ENCODE assay signal across 1 cellular context in the genomic region with DNA sequence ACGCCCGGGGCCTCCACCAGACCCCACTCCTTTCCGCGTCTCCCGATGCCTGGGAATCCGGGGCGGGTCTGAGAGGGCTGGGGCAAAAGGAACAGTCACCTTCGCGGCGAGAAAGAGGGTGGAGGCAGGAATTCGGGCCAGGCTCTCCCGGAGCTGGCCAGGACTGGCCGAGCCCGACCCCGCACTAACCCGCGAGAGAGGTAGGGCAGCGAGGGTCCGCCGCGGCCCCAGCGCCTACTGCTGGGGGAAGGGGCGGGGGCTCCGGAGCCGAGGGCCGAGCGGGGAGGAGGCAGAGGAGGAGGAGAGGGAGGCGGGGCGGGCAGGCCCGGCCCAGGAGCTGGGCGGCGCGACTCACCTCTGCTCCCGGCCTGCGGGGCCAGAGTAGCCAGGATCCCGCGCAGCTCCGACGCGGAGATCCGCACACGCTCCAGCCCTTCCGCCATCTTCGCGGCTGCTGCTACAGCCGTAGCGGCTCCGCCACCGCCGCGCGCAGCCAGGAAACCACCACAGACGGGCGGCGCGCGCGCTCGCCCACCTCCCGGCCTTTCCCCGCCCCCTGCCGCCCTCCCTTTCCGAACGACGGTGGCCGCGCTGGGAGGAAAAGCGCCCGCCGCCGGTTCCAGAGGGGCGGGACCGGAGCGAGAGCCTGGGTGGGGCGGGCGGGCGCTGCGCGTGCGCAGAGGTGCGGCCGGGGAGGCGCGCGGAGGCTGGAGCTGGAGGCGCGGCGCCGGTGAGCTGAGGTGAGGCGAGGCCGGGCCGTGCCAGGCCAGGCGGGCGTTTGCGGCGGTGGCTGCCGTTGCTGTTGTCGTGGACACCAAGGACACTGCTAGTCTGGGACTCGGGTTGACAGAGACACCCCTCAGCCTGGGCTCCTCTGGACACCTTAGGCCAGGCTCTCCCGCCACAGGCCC.
TF ChIP-seq lines count a peak whose summit lies in the region.

A gene (minus strand): TSS at position 508 of the 911 bp plus-strand sequence. CDS start 65 bp downstream, at position 443.
A gene with protein sequence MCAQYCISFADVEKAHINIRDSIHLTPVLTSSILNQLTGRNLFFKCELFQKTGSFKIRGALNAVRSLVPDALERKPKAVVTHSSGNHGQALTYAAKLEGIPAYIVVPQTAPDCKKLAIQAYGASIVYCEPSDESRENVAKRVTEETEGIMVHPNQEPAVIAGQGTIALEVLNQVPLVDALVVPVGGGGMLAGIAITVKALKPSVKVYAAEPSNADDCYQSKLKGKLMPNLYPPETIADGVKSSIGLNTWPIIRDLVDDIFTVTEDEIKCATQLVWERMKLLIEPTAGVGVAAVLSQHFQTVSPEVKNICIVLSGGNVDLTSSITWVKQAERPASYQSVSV (plus strand): TSS at position 673 of the 911 bp plus-strand sequence. CDS start 11,611 bp downstream, outside the sequence.

TF ChIP-seq in HepG2, 621 proteins besides CTCF, POLR2A, EP300 and RAD21 (continued from another document and continues in another):
- TF ChIP-seq, protein P1, sequence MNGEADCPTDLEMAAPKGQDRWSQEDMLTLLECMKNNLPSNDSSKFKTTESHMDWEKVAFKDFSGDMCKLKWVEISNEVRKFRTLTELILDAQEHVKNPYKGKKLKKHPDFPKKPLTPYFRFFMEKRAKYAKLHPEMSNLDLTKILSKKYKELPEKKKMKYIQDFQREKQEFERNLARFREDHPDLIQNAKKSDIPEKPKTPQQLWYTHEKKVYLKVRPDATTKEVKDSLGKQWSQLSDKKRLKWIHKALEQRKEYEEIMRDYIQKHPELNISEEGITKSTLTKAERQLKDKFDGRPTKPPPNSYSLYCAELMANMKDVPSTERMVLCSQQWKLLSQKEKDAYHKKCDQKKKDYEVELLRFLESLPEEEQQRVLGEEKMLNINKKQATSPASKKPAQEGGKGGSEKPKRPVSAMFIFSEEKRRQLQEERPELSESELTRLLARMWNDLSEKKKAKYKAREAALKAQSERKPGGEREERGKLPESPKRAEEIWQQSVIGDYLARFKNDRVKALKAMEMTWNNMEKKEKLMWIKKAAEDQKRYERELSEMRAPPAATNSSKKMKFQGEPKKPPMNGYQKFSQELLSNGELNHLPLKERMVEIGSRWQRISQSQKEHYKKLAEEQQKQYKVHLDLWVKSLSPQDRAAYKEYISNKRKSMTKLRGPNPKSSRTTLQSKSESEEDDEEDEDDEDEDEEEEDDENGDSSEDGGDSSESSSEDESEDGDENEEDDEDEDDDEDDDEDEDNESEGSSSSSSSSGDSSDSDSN (CRISPR knock-in tag; IDR thresholded peaks at IDR 0.05) = peak; percentile 88
- TF ChIP-seq SNRNP70 (IDR thresholded peaks at IDR 0.05; ENCODE audit: low read depth, low read length) (no peak), ZFP62 (CRISPR knock-in tag; IDR thresholded peaks at IDR 0.05) (no peak), NCOA5 (CRISPR knock-in tag; IDR thresholded peaks at IDR 0.05) (no peak), CEBPG (CRISPR knock-in tag; IDR thresholded peaks at IDR 0.05) (no peak), ZNF335 (CRISPR knock-in tag; IDR thresholded peaks at IDR 0.05) (no peak), ZNF737 (CRISPR knock-in tag; IDR thresholded peaks at IDR 0.05; ENCODE audit: borderline replicate concordance) (no peak), PAWR (CRISPR knock-in tag; IDR thresholded peaks at IDR 0.05; ENCODE audit: borderline replicate concordance) (no peak), RBFOX2 (IDR thresholded peaks at IDR 0.05; ENCODE audit: low read depth, low read length) (peak; percentile 87), ZNF720 (CRISPR knock-in tag; IDR thresholded peaks at IDR 0.05) (no peak; the same call in 1 of the 2 replicates), ZNF598 (CRISPR knock-in tag; IDR thresholded peaks at IDR 0.05; ENCODE audit: borderline replicate concordance) (no peak; the same call in 1 of the 2 replicates), FOXC1 (CRISPR knock-in tag; IDR thresholded peaks at IDR 0.05; ENCODE audit: borderline replicate concordance) (peak; percentile 37; the same call in 1 of the 2 replicates), TBL1XR1 (IDR thresholded peaks at IDR 0.05; ENCODE audit: borderline replicate concordance, low read length, partially characterized antibody) (no peak), TEAD3 (CRISPR knock-in tag; optimal IDR thresholded peaks at IDR 0.05; ENCODE audit: borderline replicate concordance) (peak; percentile 14), U2AF2 (IDR thresholded peaks at IDR 0.05; ENCODE audit: low read depth, low read length) (no peak), MLLT10 (CRISPR knock-in tag; IDR thresholded peaks at IDR 0.05) (no peak), ARHGAP35 (CRISPR knock-in tag; IDR thresholded peaks at IDR 0.05; ENCODE audit: borderline replicate concordance) (0 out of 2 replicates have a peak, but pooled peaks have one; percentile 29), MED8 (CRISPR knock-in tag; IDR thresholded peaks at IDR 0.05; ENCODE audit: insufficient replicate concordance) (no peak), ZBTB1 (CRISPR knock-in tag; IDR thresholded peaks at IDR 0.05; ENCODE audit: borderline replicate concordance) (no peak), YY1 (IDR thresholded peaks at IDR 0.05; ENCODE audit: insufficient read depth, insufficient replicate concordance, low read depth, low read length) (peak; percentile 88), MAFK (conservative IDR thresholded peaks at IDR 0.05 in 1 of 2, IDR thresholded peaks at IDR 0.05 in 1 of 2; ENCODE audit: low read length in 2 of 2) (no peak), KMT2B (CRISPR knock-in tag; IDR thresholded peaks at IDR 0.05) (peak; percentile 21; the same call in 1 of the 2 replicates), NPAS2 (CRISPR knock-in tag; IDR thresholded peaks at IDR 0.05; ENCODE audit: borderline replicate concordance) (no peak), ZFY (CRISPR knock-in tag; IDR thresholded peaks at IDR 0.05) (peak; percentile 95), ZNF766 (CRISPR knock-in tag; IDR thresholded peaks at IDR 0.05; ENCODE audit: borderline replicate concordance) (no peak), ZNF557 (CRISPR knock-in tag; IDR thresholded peaks at IDR 0.05) (peak; percentile 43; the same call in 1 of the 2 replicates), ZNF264 (CRISPR knock-in tag; IDR thresholded peaks at IDR 0.05) (no peak), HDAC1 (CRISPR knock-in tag; IDR thresholded peaks at IDR 0.05) (peak; percentile 45; the same call in 1 of the 2 replicates), ZNF570 (CRISPR knock-in tag; IDR thresholded peaks at IDR 0.05; ENCODE audit: borderline replicate concordance) (no peak), MAZ (IDR thresholded peaks at IDR 0.05; ENCODE audit: borderline replicate concordance, low read depth, low read length) (peak; percentile 33), MAZ (CRISPR knock-in tag; IDR thresholded peaks at IDR 0.05; ENCODE audit: low read depth) (peak; percentile 95), ZNF24 (IDR thresholded peaks at IDR 0.05) (no peak)
- TF ChIP-seq, protein P2, sequence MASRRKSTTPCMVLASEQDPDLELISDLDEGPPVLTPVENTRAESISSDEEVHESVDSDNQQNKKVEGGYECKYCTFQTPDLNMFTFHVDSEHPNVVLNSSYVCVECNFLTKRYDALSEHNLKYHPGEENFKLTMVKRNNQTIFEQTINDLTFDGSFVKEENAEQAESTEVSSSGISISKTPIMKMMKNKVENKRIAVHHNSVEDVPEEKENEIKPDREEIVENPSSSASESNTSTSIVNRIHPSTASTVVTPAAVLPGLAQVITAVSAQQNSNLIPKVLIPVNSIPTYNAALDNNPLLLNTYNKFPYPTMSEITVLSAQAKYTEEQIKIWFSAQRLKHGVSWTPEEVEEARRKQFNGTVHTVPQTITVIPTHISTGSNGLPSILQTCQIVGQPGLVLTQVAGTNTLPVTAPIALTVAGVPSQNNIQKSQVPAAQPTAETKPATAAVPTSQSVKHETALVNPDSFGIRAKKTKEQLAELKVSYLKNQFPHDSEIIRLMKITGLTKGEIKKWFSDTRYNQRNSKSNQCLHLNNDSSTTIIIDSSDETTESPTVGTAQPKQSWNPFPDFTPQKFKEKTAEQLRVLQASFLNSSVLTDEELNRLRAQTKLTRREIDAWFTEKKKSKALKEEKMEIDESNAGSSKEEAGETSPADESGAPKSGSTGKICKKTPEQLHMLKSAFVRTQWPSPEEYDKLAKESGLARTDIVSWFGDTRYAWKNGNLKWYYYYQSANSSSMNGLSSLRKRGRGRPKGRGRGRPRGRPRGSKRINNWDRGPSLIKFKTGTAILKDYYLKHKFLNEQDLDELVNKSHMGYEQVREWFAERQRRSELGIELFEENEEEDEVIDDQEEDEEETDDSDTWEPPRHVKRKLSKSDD (CRISPR knock-in tag; IDR thresholded peaks at IDR 0.05; ENCODE audit: low read depth) = no peak
- TF ChIP-seq, protein P3, sequence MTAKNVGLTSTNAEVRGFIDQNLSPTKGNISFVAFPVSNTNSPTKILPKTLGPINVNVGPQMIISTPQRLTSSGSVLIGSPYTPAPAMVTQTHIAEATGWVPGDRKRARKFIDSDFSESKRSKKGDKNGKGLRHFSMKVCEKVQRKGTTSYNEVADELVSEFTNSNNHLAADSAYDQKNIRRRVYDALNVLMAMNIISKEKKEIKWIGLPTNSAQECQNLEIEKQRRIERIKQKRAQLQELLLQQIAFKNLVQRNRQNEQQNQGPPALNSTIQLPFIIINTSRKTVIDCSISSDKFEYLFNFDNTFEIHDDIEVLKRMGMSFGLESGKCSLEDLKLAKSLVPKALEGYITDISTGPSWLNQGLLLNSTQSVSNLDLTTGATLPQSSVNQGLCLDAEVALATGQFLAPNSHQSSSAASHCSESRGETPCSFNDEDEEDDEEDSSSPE (CRISPR knock-in tag; IDR thresholded peaks at IDR 0.05) = peak; percentile 46; the same call in 1 of the 2 replicates
- TF ChIP-seq, protein P4, sequence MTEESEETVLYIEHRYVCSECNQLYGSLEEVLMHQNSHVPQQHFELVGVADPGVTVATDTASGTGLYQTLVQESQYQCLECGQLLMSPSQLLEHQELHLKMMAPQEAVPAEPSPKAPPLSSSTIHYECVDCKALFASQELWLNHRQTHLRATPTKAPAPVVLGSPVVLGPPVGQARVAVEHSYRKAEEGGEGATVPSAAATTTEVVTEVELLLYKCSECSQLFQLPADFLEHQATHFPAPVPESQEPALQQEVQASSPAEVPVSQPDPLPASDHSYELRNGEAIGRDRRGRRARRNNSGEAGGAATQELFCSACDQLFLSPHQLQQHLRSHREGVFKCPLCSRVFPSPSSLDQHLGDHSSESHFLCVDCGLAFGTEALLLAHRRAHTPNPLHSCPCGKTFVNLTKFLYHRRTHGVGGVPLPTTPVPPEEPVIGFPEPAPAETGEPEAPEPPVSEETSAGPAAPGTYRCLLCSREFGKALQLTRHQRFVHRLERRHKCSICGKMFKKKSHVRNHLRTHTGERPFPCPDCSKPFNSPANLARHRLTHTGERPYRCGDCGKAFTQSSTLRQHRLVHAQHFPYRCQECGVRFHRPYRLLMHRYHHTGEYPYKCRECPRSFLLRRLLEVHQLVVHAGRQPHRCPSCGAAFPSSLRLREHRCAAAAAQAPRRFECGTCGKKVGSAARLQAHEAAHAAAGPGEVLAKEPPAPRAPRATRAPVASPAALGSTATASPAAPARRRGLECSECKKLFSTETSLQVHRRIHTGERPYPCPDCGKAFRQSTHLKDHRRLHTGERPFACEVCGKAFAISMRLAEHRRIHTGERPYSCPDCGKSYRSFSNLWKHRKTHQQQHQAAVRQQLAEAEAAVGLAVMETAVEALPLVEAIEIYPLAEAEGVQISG (CRISPR knock-in tag; IDR thresholded peaks at IDR 0.05) = peak; percentile 61
- TF ChIP-seq, protein P5, sequence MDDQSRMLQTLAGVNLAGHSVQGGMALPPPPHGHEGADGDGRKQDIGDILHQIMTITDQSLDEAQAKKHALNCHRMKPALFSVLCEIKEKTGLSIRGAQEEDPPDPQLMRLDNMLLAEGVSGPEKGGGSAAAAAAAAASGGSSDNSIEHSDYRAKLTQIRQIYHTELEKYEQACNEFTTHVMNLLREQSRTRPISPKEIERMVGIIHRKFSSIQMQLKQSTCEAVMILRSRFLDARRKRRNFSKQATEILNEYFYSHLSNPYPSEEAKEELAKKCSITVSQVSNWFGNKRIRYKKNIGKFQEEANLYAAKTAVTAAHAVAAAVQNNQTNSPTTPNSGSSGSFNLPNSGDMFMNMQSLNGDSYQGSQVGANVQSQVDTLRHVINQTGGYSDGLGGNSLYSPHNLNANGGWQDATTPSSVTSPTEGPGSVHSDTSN (CRISPR knock-in tag; IDR thresholded peaks at IDR 0.05; ENCODE audit: borderline replicate concordance) = no peak
- TF ChIP-seq, protein P6, sequence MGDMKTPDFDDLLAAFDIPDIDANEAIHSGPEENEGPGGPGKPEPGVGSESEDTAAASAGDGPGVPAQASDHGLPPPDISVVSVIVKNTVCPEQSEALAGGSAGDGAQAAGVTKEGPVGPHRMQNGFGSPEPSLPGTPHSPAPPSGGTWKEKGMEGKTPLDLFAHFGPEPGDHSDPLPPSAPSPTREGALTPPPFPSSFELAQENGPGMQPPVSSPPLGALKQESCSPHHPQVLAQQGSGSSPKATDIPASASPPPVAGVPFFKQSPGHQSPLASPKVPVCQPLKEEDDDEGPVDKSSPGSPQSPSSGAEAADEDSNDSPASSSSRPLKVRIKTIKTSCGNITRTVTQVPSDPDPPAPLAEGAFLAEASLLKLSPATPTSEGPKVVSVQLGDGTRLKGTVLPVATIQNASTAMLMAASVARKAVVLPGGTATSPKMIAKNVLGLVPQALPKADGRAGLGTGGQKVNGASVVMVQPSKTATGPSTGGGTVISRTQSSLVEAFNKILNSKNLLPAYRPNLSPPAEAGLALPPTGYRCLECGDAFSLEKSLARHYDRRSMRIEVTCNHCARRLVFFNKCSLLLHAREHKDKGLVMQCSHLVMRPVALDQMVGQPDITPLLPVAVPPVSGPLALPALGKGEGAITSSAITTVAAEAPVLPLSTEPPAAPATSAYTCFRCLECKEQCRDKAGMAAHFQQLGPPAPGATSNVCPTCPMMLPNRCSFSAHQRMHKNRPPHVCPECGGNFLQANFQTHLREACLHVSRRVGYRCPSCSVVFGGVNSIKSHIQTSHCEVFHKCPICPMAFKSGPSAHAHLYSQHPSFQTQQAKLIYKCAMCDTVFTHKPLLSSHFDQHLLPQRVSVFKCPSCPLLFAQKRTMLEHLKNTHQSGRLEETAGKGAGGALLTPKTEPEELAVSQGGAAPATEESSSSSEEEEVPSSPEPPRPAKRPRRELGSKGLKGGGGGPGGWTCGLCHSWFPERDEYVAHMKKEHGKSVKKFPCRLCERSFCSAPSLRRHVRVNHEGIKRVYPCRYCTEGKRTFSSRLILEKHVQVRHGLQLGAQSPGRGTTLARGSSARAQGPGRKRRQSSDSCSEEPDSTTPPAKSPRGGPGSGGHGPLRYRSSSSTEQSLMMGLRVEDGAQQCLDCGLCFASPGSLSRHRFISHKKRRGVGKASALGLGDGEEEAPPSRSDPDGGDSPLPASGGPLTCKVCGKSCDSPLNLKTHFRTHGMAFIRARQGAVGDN (CRISPR knock-in tag; IDR thresholded peaks at IDR 0.05) = peak; percentile 71
- TF ChIP-seq, protein P7, sequence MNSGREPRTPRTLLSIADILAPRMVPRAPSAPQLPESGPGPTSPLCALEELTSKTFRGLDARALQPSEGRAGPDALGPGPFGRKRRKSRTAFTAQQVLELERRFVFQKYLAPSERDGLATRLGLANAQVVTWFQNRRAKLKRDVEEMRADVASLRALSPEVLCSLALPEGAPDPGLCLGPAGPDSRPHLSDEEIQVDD (CRISPR knock-in tag; IDR thresholded peaks at IDR 0.05; ENCODE audit: borderline replicate concordance) = no peak; the same call in 1 of the 2 replicates
- TF ChIP-seq, protein P8, sequence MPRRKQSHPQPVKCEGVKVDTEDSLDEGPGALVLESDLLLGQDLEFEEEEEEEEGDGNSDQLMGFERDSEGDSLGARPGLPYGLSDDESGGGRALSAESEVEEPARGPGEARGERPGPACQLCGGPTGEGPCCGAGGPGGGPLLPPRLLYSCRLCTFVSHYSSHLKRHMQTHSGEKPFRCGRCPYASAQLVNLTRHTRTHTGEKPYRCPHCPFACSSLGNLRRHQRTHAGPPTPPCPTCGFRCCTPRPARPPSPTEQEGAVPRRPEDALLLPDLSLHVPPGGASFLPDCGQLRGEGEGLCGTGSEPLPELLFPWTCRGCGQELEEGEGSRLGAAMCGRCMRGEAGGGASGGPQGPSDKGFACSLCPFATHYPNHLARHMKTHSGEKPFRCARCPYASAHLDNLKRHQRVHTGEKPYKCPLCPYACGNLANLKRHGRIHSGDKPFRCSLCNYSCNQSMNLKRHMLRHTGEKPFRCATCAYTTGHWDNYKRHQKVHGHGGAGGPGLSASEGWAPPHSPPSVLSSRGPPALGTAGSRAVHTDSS (CRISPR knock-in tag; conservative IDR thresholded peaks at IDR 0.05) = no peak
